In genomic region chr16:4612977-4613635, GRCh38 we compare ENCODE assay signal across 9 cellular contexts. TPM values are rescaled to one million over a fixed set of nuclear protein-coding genes. Genes with fewer than 3 reads are reported as not detected.
DNase-seq lines count a peak whose midpoint lies in the region; FAIRE-seq and TF ChIP-seq lines count a peak whose summit lies in the region.
"Had no signal": no experiment of that assay in that cellular context is flagged by ENCODE, and none has a peak within 500 bp of the region (broad histone marks: within the 10 kb centered on the region; RNA-seq: fewer than 3 reads in every experiment).

No MANE protein-coding gene starts in this region.

- peaks cover 10% of the 10 kb centered on the region for H3K4me1 Mint-ChIP-seq in activated CD4-positive, alpha-beta T cell treated with anti-CD3 and anti-CD28 coated beads, Interleukin-2, amount 10 ng/mL, durations not matched to agents 24 days and 14 days
- peaks cover 28% of the 10 kb centered on the region for H3K4me1 Mint-ChIP-seq in activated naive CD8-positive, alpha-beta T cell treated with anti-CD3 and anti-CD28 coated beads for 36 hours

- H3K36me3 ChIP-seq in kidney (ENCODE audit: control insufficient read depth in 1 of 2, insufficient read depth in 2 of 2, low read length in 2 of 2), result no peaks in the 10 kb centered on the region
- H3K36me3 ChIP-seq in thyroid gland, result peaks cover 8 to 9% of the 10 kb centered on the region in 2 donors

- H3K9ac ChIP-seq in kidney (ENCODE audit: low read length in 2 of 2), result peak overlapping the region; percentile 80

- H3K36me3 Mint-ChIP-seq in activated CD4-positive, alpha-beta T cell treated with anti-CD3 and anti-CD28 coated beads, Interleukin-2, amount 10 ng/mL, durations not matched to agents 24 days and 14 days (ENCODE audit: low read depth), result peaks cover 3% of the 10 kb centered on the region
- no peaks in the 10 kb centered on the region for H3K36me3 Mint-ChIP-seq in activated naive CD8-positive, alpha-beta T cell treated with anti-CD3 and anti-CD28 coated beads for 36 hours

- H3K4me3 ChIP-seq in kidney (ENCODE audit: low read length in 2 of 2) (peak overlapping the region; percentile 78 to 85), thyroid gland (replicated peaks in 1 of 3) (peak overlapping the region in 2 of 3 donors; percentile 86 to 94)

- no peak for TF ChIP-seq POLR2A in thyroid gland (IDR thresholded peaks at IDR 0.05)

- H3K27me3 Mint-ChIP-seq in activated CD4-positive, alpha-beta T cell treated with anti-CD3 and anti-CD28 coated beads, Interleukin-2, amount 10 ng/mL, durations not matched to agents 24 days and 14 days, result no peaks in the 10 kb centered on the region
- no peaks in the 10 kb centered on the region for H3K27me3 Mint-ChIP-seq in activated naive CD8-positive, alpha-beta T cell treated with anti-CD3 and anti-CD28 coated beads for 36 hours

- H3K27ac Mint-ChIP-seq in activated CD4-positive, alpha-beta T cell treated with anti-CD3 and anti-CD28 coated beads, Interleukin-2, amount 10 ng/mL, durations not matched to agents 24 days and 14 days, result no peak overlapping the region
- no peak overlapping the region for H3K27ac Mint-ChIP-seq in activated naive CD8-positive, alpha-beta T cell treated with anti-CD3 and anti-CD28 coated beads for 36 hours

- peak overlapping the region; percentile 13 to 63 for H3K27ac ChIP-seq in kidney (ENCODE audit: low read depth in 2 of 2, low read length in 2 of 2)
- H3K27ac ChIP-seq in thyroid gland, result peak overlapping the region; percentile 79 to 98 (median 95)

- FAIRE-seq in kidney (lab: Jason Lieb, UNC), result no peak

- intact Hi-C loops in activated CD4-positive, alpha-beta T cell treated with anti-CD3 and anti-CD28 coated beads, Interleukin-2, amount 10 ng/mL, durations not matched to agents 24 days and 14 days (cut with micrococcal nuclease), result loop anchor here (5.0 to 10.0 kb wide), 2 partner anchors 186 to 482 kb away; partner anchors contain the start of genes DNAJA3 and EEF2KMT
- intact Hi-C loops in kidney (cut with DNase I) (no loop called here), thyroid gland (cut with DNase I) (no loop called here)

- H3K9me3 Mint-ChIP-seq in activated CD4-positive, alpha-beta T cell treated with anti-CD3 and anti-CD28 coated beads, Interleukin-2, amount 10 ng/mL, durations not matched to agents 24 days and 14 days, result no peaks in the 10 kb centered on the region
- H3K9me3 Mint-ChIP-seq in activated naive CD8-positive, alpha-beta T cell treated with anti-CD3 and anti-CD28 coated beads for 36 hours, result no peaks in the 10 kb centered on the region

- no peaks in the 10 kb centered on the region for H3K27me3 ChIP-seq in thyroid gland

- peaks cover 5 to 35% of the 10 kb centered on the region in 2 donors for H3K4me1 ChIP-seq in kidney (ENCODE audit: control insufficient read depth in 1 of 2, insufficient read depth in 1 of 2, low read depth in 1 of 2, low read length in 2 of 2)
- peaks cover 40 to 55% of the 10 kb centered on the region in 2 donors for H3K4me1 ChIP-seq in thyroid gland

- peak overlapping the region; percentile 72 for H3K4me3 Mint-ChIP-seq in activated CD4-positive, alpha-beta T cell treated with anti-CD3 and anti-CD28 coated beads, Interleukin-2, amount 10 ng/mL, durations not matched to agents 24 days and 14 days
- peak overlapping the region; percentile 76 for H3K4me3 Mint-ChIP-seq in activated naive CD8-positive, alpha-beta T cell treated with anti-CD3 and anti-CD28 coated beads for 36 hours

- 68 to 72% methylated on average over 7 to 9 of the region's 14 CpGs for WGBS in thyroid gland, 2 donors

- no peaks in the 10 kb centered on the region for H3K9me3 ChIP-seq in kidney (ENCODE audit: control insufficient read depth in 1 of 2, low read length in 2 of 2)
- no peaks in the 10 kb centered on the region for H3K9me3 ChIP-seq in thyroid gland

- no peak for DNase-seq in activated CD4-positive, alpha-beta T cell treated with anti-CD3 and anti-CD28 coated beads, Interleukin-2, amount 10 ng/mL, durations not matched to agents 24 days and 14 days
- no peak for DNase-seq in activated CD4-positive, alpha-beta T cell treated with anti-CD3 and anti-CD28 coated beads, Interleukin-2, amount 50 U/mL, for 4 hours
- DNase-seq in activated naive CD8-positive, alpha-beta T cell treated with anti-CD3 and anti-CD28 coated beads for 36 hours, result no peak
- no peak for DNase-seq in kidney
- peak in 1 of 2 donors; percentile 44 for DNase-seq in thyroid gland
- no peak for DNase-seq in OCI-M1 (lab: John Stamatoyannopoulos, UW)
- no peak for DNase-seq in NCI-H1436 (lab: John Stamatoyannopoulos, UW)
- no peak for DNase-seq in activated CD4-positive, CD25-positive, alpha-beta regulatory T cell treated with anti-CD3 and anti-CD28 coated beads, Interleukin-2, amount 50 U/mL, for 72 hours

- TF ChIP-seq CTCF in kidney (IDR thresholded peaks at IDR 0.05; ENCODE audit: borderline replicate concordance, extremely low read depth, insufficient read depth) (no peak), thyroid gland (IDR thresholded peaks at IDR 0.05) (no peak)

RNA-seq across cellular contexts. Expression of gene UBALD1, which starts 1.6 kb away (rescaled TPM):
- total RNA-seq in activated CD4-positive, alpha-beta T cell treated with anti-CD3 and anti-CD28 coated beads, Interleukin-2, amount 10 ng/mL, durations not matched to agents 24 days and 14 days, result 17.2 and 20.5 TPM in 2 replicates
- total RNA-seq in activated naive CD8-positive, alpha-beta T cell treated with anti-CD3 and anti-CD28 coated beads for 36 hours, result 10 to 100 TPM; 21.3 to 25.4 TPM
- total RNA-seq in kidney (38.3 TPM), thyroid gland (10 to 100 TPM in 3 of 4 donors, 1 to 10 TPM in 1; 9.3 to 21.4 (median 10.9) TPM)
- 31.8 TPM for polyA plus RNA-seq in kidney (ENCODE audit: insufficient read depth, low read depth, low replicate concordance)

RNA-seq across cellular contexts. Expression of gene MGRN1, which starts 11.5 kb away (rescaled TPM):
- total RNA-seq in activated CD4-positive, alpha-beta T cell treated with anti-CD3 and anti-CD28 coated beads, Interleukin-2, amount 10 ng/mL, durations not matched to agents 24 days and 14 days, result 103 and 108 TPM in 2 replicates
- total RNA-seq in activated naive CD8-positive, alpha-beta T cell treated with anti-CD3 and anti-CD28 coated beads for 36 hours, result 10 to 100 TPM; 63.7 to 64.3 TPM
- 90.8 TPM for total RNA-seq in kidney
- polyA plus RNA-seq in kidney (ENCODE audit: insufficient read depth, low read depth, low replicate concordance), result 19.7 TPM
- 10 to 100 TPM; 32.5 to 86.4 (median 57.6) TPM for total RNA-seq in thyroid gland

RNA-seq across cellular contexts. Expression of gene C16orf96, which starts 57.0 kb away (rescaled TPM):
- total RNA-seq in activated CD4-positive, alpha-beta T cell treated with anti-CD3 and anti-CD28 coated beads, Interleukin-2, amount 10 ng/mL, durations not matched to agents 24 days and 14 days, result not detected in 2 replicates
- total RNA-seq in activated naive CD8-positive, alpha-beta T cell treated with anti-CD3 and anti-CD28 coated beads for 36 hours, result under 1 TPM; 0.08 to 0.20 TPM
- total RNA-seq in kidney (0.16 TPM), thyroid gland (under 1 TPM; 0.11 to 0.88 (median 0.62) TPM)
- polyA plus RNA-seq in kidney (ENCODE audit: insufficient read depth, low read depth, low replicate concordance), result 0.13 TPM
- total RNA-seq: Daoy had no signal
